ENCODE assay signal across 8 cellular contexts in genomic region chr20:48620486-48621255, GRCh38.
A peak's percentile ranks its signal among the peaks of the same experiment; 100 is the strongest.
DNase-seq lines count a peak whose midpoint lies in the region; ATAC-seq and TF ChIP-seq lines count a peak whose summit lies in the region.

No MANE protein-coding gene starts in this region.

- H3K27ac Mint-ChIP-seq in T-cell (no peak overlapping the region), type B pancreatic cell (peak overlapping the region; percentile 23)

- peak overlapping the region; percentile 42 for H3K4me3 ChIP-seq in AG04450 (ENCODE audit: low read depth, low read length)
- peak overlapping the region in 2 of 4 donors; percentile 4 to 45 for H3K4me3 ChIP-seq in adrenal gland

- H3K4me1 Mint-ChIP-seq in T-cell (peaks cover 10 to 15% (median 12%) of the 10 kb centered on the region in 3 donors), type B pancreatic cell (ENCODE audit: unreplicated experiment) (peaks cover 12% of the 10 kb centered on the region)

- POLR2A ChIA-PET in AG04450 (lab: Yijun Ruan, JAX), result no interaction called here
- POLR2A ChIA-PET in T-cell (lab: Charles Lee), result no interaction called here

- peak; percentile 97 for TF ChIP-seq CTCF in AG04450 (IDR thresholded peaks at IDR 0.05; ENCODE audit: low read depth, low read length)
- TF ChIP-seq CTCF in adrenal gland (IDR thresholded peaks at IDR 0.05), result peak; percentile 73 to 97 (median 81)
- TF ChIP-seq CTCF in type B pancreatic cell (conservative IDR thresholded peaks at IDR 0.05), result peak; percentile 78

- DNase-seq in AG04450 (ENCODE audit: low read depth, low spot score) (no peak), GM19238 (ENCODE audit: insufficient read length, low spot score) (peak; percentile 80), NCI-H1417 (lab: John Stamatoyannopoulos, UW) (peak; percentile 61 to 88 (median 84)), T-cell (peak; percentile 19 to 72 (median 60)), adrenal gland (peak; percentile 77 to 94 (median 87)), left cardiac atrium (peak; percentile 89), pons (ENCODE audit: low spot score) (peak; percentile 75), type B pancreatic cell (ENCODE audit: extremely low spot score, unreplicated experiment) (peak; percentile 94)

- no peak for TF ChIP-seq POLR2A in adrenal gland (IDR thresholded peaks at IDR 0.05)

- CTCF ChIA-PET in AG04450 (lab: Charles Lee) (interaction anchor here (0.6 to 5.5 kb wide), 61 partner anchors 8 to 1161 kb away, joined by 3 to 142 read pairs (median 5); no protein-coding TSS in a partner anchor), T-cell (lab: Charles Lee) (interaction anchor here (0.5 to 3.0 kb wide), 14 partner anchors 37 to 1140 kb away, joined by 3 to 21 read pairs (median 5); no protein-coding TSS in a partner anchor)

- no peak overlapping the region for H3K27ac ChIP-seq in AG04450 (ENCODE audit: low read depth, low read length)
- no peak overlapping the region for H3K27ac ChIP-seq in adrenal gland

- H3K36me3 ChIP-seq in adrenal gland (replicated peaks in 1 of 2), result peaks cover 0 to 15% of the 10 kb centered on the region in 2 donors

- H3K9me3 ChIP-seq in AG04450 (ENCODE audit: control insufficient read depth, insufficient read depth, low read length) (peaks cover 6% of the 10 kb centered on the region), adrenal gland (replicated peaks in 1 of 3) (no peaks in the 10 kb centered on the region)

- peaks cover 5% of the 10 kb centered on the region for H3K36me3 Mint-ChIP-seq in T-cell
- no peaks in the 10 kb centered on the region for H3K36me3 Mint-ChIP-seq in type B pancreatic cell

- 3% methylated on average over 17 to 24 of the region's 24 CpGs for WGBS in adrenal gland, 4 donors

- no peaks in the 10 kb centered on the region for H3K9me3 Mint-ChIP-seq in T-cell
- no peaks in the 10 kb centered on the region for H3K9me3 Mint-ChIP-seq in type B pancreatic cell

- ATAC-seq in T-cell (replicated peaks in 1 of 4) (peak; percentile 69 to 82 (median 76)), left cardiac atrium (peak; percentile 91 to 94)

- H3K27me3 Mint-ChIP-seq in T-cell (no peaks in the 10 kb centered on the region), type B pancreatic cell (peaks cover 11% of the 10 kb centered on the region)

- intact Hi-C loops in adrenal gland (cut with DNase I), result loop anchor here in 1 of 2 donors (2.0 to 5.0 kb wide), 3 partner anchors 834 to 958 kb away; no protein-coding TSS in a partner anchor
- intact Hi-C loops in left cardiac atrium (cut with DNase I), result loop anchor here (1.0 to 5.0 kb wide), 5 partner anchors 834 to 958 kb away; no protein-coding TSS in a partner anchor

- H3K27me3 ChIP-seq in AG04450 (ENCODE audit: control insufficient read depth, insufficient read depth, low read length), result peaks cover 5% of the 10 kb centered on the region
- H3K27me3 ChIP-seq in adrenal gland, result no peaks in the 10 kb centered on the region

- H3K4me3 Mint-ChIP-seq in T-cell (peak overlapping the region; percentile 54 to 70 (median 55)), type B pancreatic cell (peak overlapping the region; percentile 86)

- H3K4me1 ChIP-seq in adrenal gland (replicated peaks in 1 of 2), result peaks cover 3 to 23% of the 10 kb centered on the region in 2 donors
